In the genomic region with DNA sequence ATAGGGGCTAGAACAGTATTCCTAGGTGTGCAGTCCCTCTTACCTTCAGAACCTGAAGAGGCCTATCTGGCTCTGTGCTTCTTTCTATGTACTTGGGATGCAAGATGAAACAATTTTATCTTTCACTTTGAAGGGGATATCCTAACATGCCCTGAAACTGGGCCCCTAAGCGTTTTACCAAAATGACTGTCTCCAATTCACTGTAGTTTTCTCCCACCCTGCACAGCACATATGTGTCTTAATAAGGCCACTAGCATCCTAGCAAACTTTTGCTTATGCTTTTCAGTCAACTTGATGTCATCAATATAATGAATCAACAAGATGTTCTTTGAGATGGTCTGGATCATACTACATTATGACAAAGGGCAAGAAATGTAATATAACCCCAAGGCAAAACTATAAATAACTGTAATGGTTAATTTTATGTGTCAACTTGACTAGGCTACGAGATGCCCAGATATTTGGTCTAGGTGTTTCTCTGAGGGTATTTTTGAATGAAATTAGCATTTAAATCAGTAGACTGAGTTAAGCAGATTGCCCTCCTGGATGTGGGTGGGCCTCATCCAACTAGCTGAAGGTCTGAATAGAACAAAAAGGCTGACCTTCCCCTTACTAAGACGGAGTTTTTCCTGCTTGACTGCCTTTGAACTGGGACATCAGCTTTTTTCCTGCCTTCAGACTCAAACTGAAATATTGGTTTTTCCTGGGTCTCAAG, we compare ENCODE assay signal across 23 cellular contexts. TPM values are rescaled to one million over a fixed set of nuclear protein-coding genes. Genes with fewer than 3 reads are reported as not detected.
A peak's percentile ranks its signal among the peaks of the same experiment; 100 is the strongest.
DNase-seq lines count a peak whose midpoint lies in the region; ATAC-seq and TF ChIP-seq lines count a peak whose summit lies in the region.
"Had no signal": no experiment of that assay in that cellular context is flagged by ENCODE, and none has a peak within 500 bp of the region (broad histone marks: within the 10 kb centered on the region; RNA-seq: fewer than 3 reads in every experiment).

No MANE protein-coding gene starts in this region.

- H3K9me3 ChIP-seq in HEK293 (ENCODE audit: control insufficient read depth, insufficient read depth, low read depth, low read length), result no peaks in the 10 kb centered on the region
- peaks cover 32% of the 10 kb centered on the region for H3K9me3 ChIP-seq in endodermal cell (ENCODE audit: control insufficient read depth, low read length)
- H3K9me3 ChIP-seq: A549; BE2C; BLaER1 treated with 17β-estradiol and CSF1 and Interleukin-3, amounts not matched to agents 10 nM and 100 nM; HAP-1 had no signal

- H3K27ac Mint-ChIP-seq in activated T-cell treated with anti-CD3 and anti-CD28 coated beads, Interleukin-2, amount 50 U/mL, for 72 hours, result no peak overlapping the region
- H3K27ac Mint-ChIP-seq in endodermal cell, result no peak overlapping the region
- H3K27ac Mint-ChIP-seq: CD14-positive monocyte; CD4-positive, alpha-beta T cell; CD8-positive, alpha-beta memory T cell had no signal

- CTCF ChIA-PET in HEK293 (lab: Yijun Ruan, JAX), result interaction anchor here (0.6 kb wide), 1 partner anchor 60 kb away, joined by 4 read pairs; no protein-coding TSS in a partner anchor

- H3K36me3 ChIP-seq in HEK293 (ENCODE audit: control insufficient read depth in 2 of 2, insufficient read depth in 1 of 2, low read length in 2 of 2), result no peaks in the 10 kb centered on the region
- no peaks in the 10 kb centered on the region for H3K36me3 ChIP-seq in endodermal cell (ENCODE audit: control insufficient read depth, insufficient read depth, low read length)
- H3K36me3 ChIP-seq: BE2C; BLaER1 treated with 17β-estradiol and CSF1 and Interleukin-3, amounts not matched to agents 10 nM and 100 nM; HAP-1 had no signal

- H3K9me3 Mint-ChIP-seq in activated T-cell treated with anti-CD3 and anti-CD28 coated beads, Interleukin-2, amount 50 U/mL, for 72 hours, result no peaks in the 10 kb centered on the region
- no peaks in the 10 kb centered on the region for H3K9me3 Mint-ChIP-seq in activated T-cell treated with anti-CD3 and anti-CD28 coated beads, Interleukin-2, amount 50 U/mL, for 4 hours
- no peaks in the 10 kb centered on the region for H3K9me3 Mint-ChIP-seq in endodermal cell
- H3K9me3 Mint-ChIP-seq: CD4-positive, alpha-beta T cell; CD8-positive, alpha-beta memory T cell had no signal

- H3K27me3 Mint-ChIP-seq in activated T-cell treated with anti-CD3 and anti-CD28 coated beads, Interleukin-2, amount 50 U/mL, for 72 hours (ENCODE audit: low read depth), result peaks cover 7% of the 10 kb centered on the region
- peaks cover 2% of the 10 kb centered on the region for H3K27me3 Mint-ChIP-seq in activated T-cell treated with anti-CD3 and anti-CD28 coated beads, Interleukin-2, amount 50 U/mL, for 4 hours (ENCODE audit: low read depth)
- peaks cover 2% of the 10 kb centered on the region for H3K27me3 Mint-ChIP-seq in endodermal cell (ENCODE audit: insufficient read depth)

- peaks cover 7% of the 10 kb centered on the region for H3K4me1 Mint-ChIP-seq in activated T-cell treated with anti-CD3 and anti-CD28 coated beads, Interleukin-2, amount 50 U/mL, for 72 hours (ENCODE audit: low read depth)
- no peaks in the 10 kb centered on the region for H3K4me1 Mint-ChIP-seq in activated T-cell treated with anti-CD3 and anti-CD28 coated beads, Interleukin-2, amount 50 U/mL, for 4 hours (ENCODE audit: low read depth)
- H3K4me1 Mint-ChIP-seq in endodermal cell, result peaks cover 25% of the 10 kb centered on the region
- H3K4me1 Mint-ChIP-seq: CD14-positive monocyte; CD8-positive, alpha-beta memory T cell had no signal

- H3K36me3 Mint-ChIP-seq in activated T-cell treated with anti-CD3 and anti-CD28 coated beads, Interleukin-2, amount 50 U/mL, for 72 hours (ENCODE audit: insufficient read depth in 2 of 2), result no peaks in the 10 kb centered on the region
- H3K36me3 Mint-ChIP-seq in activated T-cell treated with anti-CD3 and anti-CD28 coated beads, Interleukin-2, amount 50 U/mL, for 4 hours (ENCODE audit: insufficient read depth), result no peaks in the 10 kb centered on the region
- no peaks in the 10 kb centered on the region for H3K36me3 Mint-ChIP-seq in endodermal cell (ENCODE audit: low read depth)
- H3K36me3 Mint-ChIP-seq: CD14-positive monocyte; CD8-positive, alpha-beta memory T cell had no signal

- TF ChIP-seq CTCF in GM12865 (IDR thresholded peaks at IDR 0.05; ENCODE audit: insufficient read depth, low read depth, low read length, missing control alignments), result no peak
- no peak for TF ChIP-seq CTCF in HEK293 (tag by site-specific recombination; IDR thresholded peaks at IDR 0.05)
- TF ChIP-seq CTCF in endodermal cell (conservative IDR thresholded peaks at IDR 0.05), result no peak

- peak; percentile 68 to 86 for ATAC-seq in activated T-cell treated with anti-CD3 and anti-CD28 coated beads, Interleukin-2, amount 50 U/mL, for 72 hours (replicated peaks in 1 of 2)
- ATAC-seq in activated T-cell treated with anti-CD3 and anti-CD28 coated beads, Interleukin-2, amount 50 U/mL, for 4 hours, result no peak
- ATAC-seq in HG02623 (IDR thresholded peaks at IDR 0.05; ENCODE audit: unreplicated experiment) (no peak), HG03139 (IDR thresholded peaks at IDR 0.05; ENCODE audit: unreplicated experiment) (no peak), GM21723 (IDR thresholded peaks at IDR 0.05; ENCODE audit: unreplicated experiment) (no peak)
- ATAC-seq: A549 had no signal

- WGBS in endodermal cell (ENCODE audit: insufficient coverage in 1 of 2, insufficient read length in 1 of 2), 2 experiments, result 89 to 96% methylated on average over 3 of the region's 3 CpGs

- POLR2A ChIA-PET in HEK293 (lab: Yijun Ruan, JAX), result no interaction called here

- H3K9ac ChIP-seq in endodermal cell (ENCODE audit: extremely low read depth, low read length, poor library complexity, severe bottlenecking), result no peak overlapping the region
- H3K9ac ChIP-seq: BLaER1 treated with 17β-estradiol and CSF1 and Interleukin-3, amounts not matched to agents 10 nM and 100 nM had no signal

- no peak overlapping the region for H3K4me3 ChIP-seq in GM12865 (ENCODE audit: low read depth, low read length)
- no peak overlapping the region for H3K4me3 ChIP-seq in HEK293 (ENCODE audit: low read depth, low read length)
- H3K4me3 ChIP-seq in endodermal cell (ENCODE audit: low read length), result peak overlapping the region; percentile 46
- H3K4me3 ChIP-seq: A549; BLaER1 treated with 17β-estradiol and CSF1 and Interleukin-3, amounts not matched to agents 10 nM and 100 nM; HAP-1 had no signal

- no peak overlapping the region for H3K4me3 Mint-ChIP-seq in activated T-cell treated with anti-CD3 and anti-CD28 coated beads, Interleukin-2, amount 50 U/mL, for 72 hours
- H3K4me3 Mint-ChIP-seq in activated T-cell treated with anti-CD3 and anti-CD28 coated beads, Interleukin-2, amount 50 U/mL, for 4 hours, result no peak overlapping the region
- H3K4me3 Mint-ChIP-seq in endodermal cell, result no peak overlapping the region
- H3K4me3 Mint-ChIP-seq: CD14-positive monocyte; CD4-positive, alpha-beta T cell; CD8-positive, alpha-beta memory T cell had no signal

- DNase-seq in activated T-cell treated with anti-CD3 and anti-CD28 coated beads, Interleukin-2, amount 50 U/mL, for 72 hours, result no peak
- DNase-seq in activated T-cell treated with anti-CD3 and anti-CD28 coated beads, Interleukin-2, amount 50 U/mL, for 4 hours, result no peak
- DNase-seq in GM12865 (ENCODE audit: low read depth) (peak; percentile 29), endodermal cell (no peak)
- DNase-seq: 8988T; ACHN; AML-193; BE2C; CD4-positive, alpha-beta T cell; CD8-positive, alpha-beta memory T cell; DMS 273 treated with DMSO at 0.1 percent for 48 hours; DMS79; EL; GDM1; GOT3 had no signal

- H3K4me1 ChIP-seq in HEK293 (ENCODE audit: control insufficient read depth, insufficient read depth, low read length), result no peaks in the 10 kb centered on the region
- peaks cover 4% of the 10 kb centered on the region for H3K4me1 ChIP-seq in endodermal cell (ENCODE audit: control insufficient read depth, insufficient read depth, low read length)
- H3K4me1 ChIP-seq: A549; BE2C; BLaER1 treated with 17β-estradiol and CSF1 and Interleukin-3, amounts not matched to agents 10 nM and 100 nM; HAP-1 had no signal

- no peak overlapping the region for H3K27ac ChIP-seq in HEK293 (ENCODE audit: extremely low read depth, low read depth, low read length)
- no peak overlapping the region for H3K27ac ChIP-seq in endodermal cell (ENCODE audit: low read depth, low read length)
- H3K27ac ChIP-seq: A549; BLaER1 treated with 17β-estradiol and CSF1 and Interleukin-3, amounts not matched to agents 10 nM and 100 nM had no signal

- H3K27me3 ChIP-seq in endodermal cell (ENCODE audit: control insufficient read depth, insufficient read depth, low read length, poor library complexity, severe bottlenecking), result no peaks in the 10 kb centered on the region
- H3K27me3 ChIP-seq: BE2C; BLaER1 treated with 17β-estradiol and CSF1 and Interleukin-3, amounts not matched to agents 10 nM and 100 nM had no signal

TF ChIP-seq in HEK293, 187 proteins besides CTCF, POLR2A, EP300 and RAD21:
- TF ChIP-seq ZNF155 (tag by site-specific recombination; IDR thresholded peaks at IDR 0.05) (no peak), ZNF10 (tag by site-specific recombination; IDR thresholded peaks at IDR 0.05) (peak; percentile 71; the same call in 1 of the 2 replicates)
TF ChIP-seq in HEK293: peak in this region for 1.

RNA-seq across cellular contexts. Expression of a gene that starts 9.2 kb away (rescaled TPM):
- 1 to 10 TPM; 1.1 to 2.1 TPM for total RNA-seq in activated T-cell treated with anti-CD3 and anti-CD28 coated beads, Interleukin-2, amount 50 U/mL, for 72 hours
- 1 to 10 TPM in 1 of 3 donors, under 1 TPM in 2; 0.63 to 1.1 (median 0.68) TPM for total RNA-seq in activated T-cell treated with anti-CD3 and anti-CD28 coated beads, Interleukin-2, amount 50 U/mL, for 4 hours
- 10 to 100 TPM in 1 of 2 donors, 1 to 10 TPM in 1; 8.8 to 12.3 TPM for total RNA-seq in endodermal cell
- polyA plus RNA-seq in endodermal cell (2013, experiment 1 of 2), result 9.0 TPM
- 8.4 TPM for polyA plus RNA-seq in endodermal cell (2013, experiment 2 of 2)
- polyA plus RNA-seq: CD14-positive monocyte had no signal

Comparison
In these comparisons a context has a peak if more than half of its experiments do, and no peak if none do; other contexts are left out.
1. ATAC-seq: peak in activated T-cell treated with anti-CD3 and anti-CD28 coated beads, Interleukin-2, amount 50 U/mL, for 72 hours (2 of 2); none in activated T-cell treated with anti-CD3 and anti-CD28 coated beads, Interleukin-2, amount 50 U/mL, for 4 hours (0 of 2), HG02623 (single experiment), HG03139 (single experiment) and GM21723 (single experiment).